ENCODE assay signal across 17 cellular contexts in genomic region chr1:37448691-37449417, GRCh38. TPM values are rescaled to one million over a fixed set of nuclear protein-coding genes. Genes with fewer than 3 reads are reported as not detected.
DNase-seq lines count a peak whose midpoint lies in the region; ATAC-seq and TF ChIP-seq lines count a peak whose summit lies in the region.
"Had no signal": no experiment of that assay in that cellular context is flagged by ENCODE, and none has a peak within 500 bp of the region (broad histone marks: within the 10 kb centered on the region; RNA-seq: fewer than 3 reads in every experiment).

No MANE protein-coding gene starts in this region.

- no TSS peak for BruUV-seq in MCF 10A (replicated peaks; lab: Mats Ljungman, UMichigan)

- no peaks in the 10 kb centered on the region; a peak in 1 of 5 replicates for H3K9me3 Mint-ChIP-seq in H9
- no peaks in the 10 kb centered on the region for H3K9me3 Mint-ChIP-seq in MCF 10A (ENCODE audit: unreplicated experiment)
- H3K9me3 Mint-ChIP-seq: activated naive CD8-positive, alpha-beta T cell treated with anti-CD3 and anti-CD28 coated beads, Interleukin-2, amount 10 ng/mL, durations not matched to agents 7 days and 5 days; activated T-cell treated with anti-CD3 and anti-CD28 coated beads, Interleukin-2, amount 50 U/mL, for 24 hours; effector memory CD8-positive, alpha-beta T cell had no signal

- H2BK15ac ChIP-seq in H9 (ENCODE audit: low read depth, low read length), result no peak overlapping the region

- no peak overlapping the region for H2BK20ac ChIP-seq in H9 (ENCODE audit: low read depth, low read length, poor library complexity, severe bottlenecking)

- no peak overlapping the region for H3K14ac ChIP-seq in H9 (ENCODE audit: insufficient read depth, low read length)

- H4K5ac ChIP-seq in H9 (ENCODE audit: insufficient read length, low read depth, low read length), result no peak overlapping the region

- no peak overlapping the region for H2BK120ac ChIP-seq in H9 (ENCODE audit: low read depth, low read length, poor library complexity, severe bottlenecking)

- H3K27ac Mint-ChIP-seq in H9 (peak overlapping the region in 1 of 3 experiments; percentile 79; a peak in 1 of 7 replicates), MCF 10A (ENCODE audit: low read depth, unreplicated experiment) (no peak overlapping the region)
- H3K27ac Mint-ChIP-seq: activated T-cell treated with anti-CD3 and anti-CD28 coated beads, Interleukin-2, amount 50 U/mL, for 24 hours; effector memory CD8-positive, alpha-beta T cell had no signal

- CTCF ChIA-PET in MCF 10A (lab: Yijun Ruan, JAX), result interaction anchor here (0.6 to 12.3 kb wide), 15 partner anchors 8 to 873 kb away, joined by 3 to 234 read pairs (median 4); partner anchors contain the start of gene ZC3H12A
- CTCF ChIA-PET in GM10248 (lab: Yijun Ruan, JAX), result interaction anchor here (1.4 to 5.3 kb wide), 3 partner anchors 14 to 933 kb away, joined by 3 to 38 read pairs (median 18); no protein-coding TSS in a partner anchor

- H3K27me3 Mint-ChIP-seq in H9 (ENCODE audit: low read depth), result peaks cover 13% of the 10 kb centered on the region
- no peaks in the 10 kb centered on the region for H3K27me3 Mint-ChIP-seq in MCF 10A (ENCODE audit: insufficient read depth, unreplicated experiment)

- H3K4me3 Mint-ChIP-seq in H9, result no peak overlapping the region; a peak in 1 of 5 replicates
- no peak overlapping the region for H3K4me3 Mint-ChIP-seq in MCF 10A (ENCODE audit: unreplicated experiment)
- H3K4me3 Mint-ChIP-seq: activated naive CD8-positive, alpha-beta T cell treated with anti-CD3 and anti-CD28 coated beads, Interleukin-2, amount 10 ng/mL, durations not matched to agents 7 days and 5 days; activated T-cell treated with anti-CD3 and anti-CD28 coated beads, Interleukin-2, amount 50 U/mL, for 24 hours; effector memory CD8-positive, alpha-beta T cell had no signal

- no peaks in the 10 kb centered on the region for H3K79me2 ChIP-seq in H9 (ENCODE audit: insufficient read depth, low read length)

- H3K36me3 Mint-ChIP-seq in H9 (ENCODE audit: insufficient read depth in 1 of 3, low read depth in 3 of 3) (no peaks in the 10 kb centered on the region), MCF 10A (ENCODE audit: insufficient read depth, unreplicated experiment) (peaks cover 6% of the 10 kb centered on the region)
- H3K36me3 Mint-ChIP-seq: activated naive CD8-positive, alpha-beta T cell treated with anti-CD3 and anti-CD28 coated beads, Interleukin-2, amount 10 ng/mL, durations not matched to agents 7 days and 5 days had no signal

- H3K23me2 ChIP-seq in H9 (ENCODE audit: insufficient read length, low read depth, low read length, poor library complexity, severe bottlenecking), result no peaks in the 10 kb centered on the region

- intact Hi-C loops in MCF 10A (cut with micrococcal nuclease), result no loop called here

- H2AFZ ChIP-seq in H9 (ENCODE audit: low read length), result no peak overlapping the region

- no peak for ATAC-seq in HG02981 (IDR thresholded peaks at IDR 0.05; ENCODE audit: unreplicated experiment)
- ATAC-seq: effector memory CD8-positive, alpha-beta T cell had no signal

- no CpG with 5 or more reads among the region's 15 CpGs for WGBS in H9 (ENCODE audit: extremely low coverage, insufficient read length, low lambda C conversion rate)

- H3K56ac ChIP-seq in H9 (ENCODE audit: insufficient read length, low read depth, low read length), result no peak overlapping the region

- H4K8ac ChIP-seq in H9 (replicated peaks; ENCODE audit: insufficient read length, low read depth, low read length), result no peak overlapping the region

- no peaks in the 10 kb centered on the region for H3K79me1 ChIP-seq in H9 (ENCODE audit: insufficient read depth, low read depth, low read length, poor library complexity, severe bottlenecking)

- H3K4me1 ChIP-seq in H9 (ENCODE audit: insufficient read depth, low read length), result peaks cover 13% of the 10 kb centered on the region; the same call in 1 of the 2 replicates

- no peak overlapping the region for H4K91ac ChIP-seq in H9 (ENCODE audit: insufficient read length, low read depth, low read length)

- no peak overlapping the region for H3K23ac ChIP-seq in H9 (ENCODE audit: insufficient read length, low read depth, low read length)

- H3K4me1 Mint-ChIP-seq in H9 (peaks cover 34 to 46% of the 10 kb centered on the region in 2 experiments), MCF 10A (ENCODE audit: insufficient read depth, unreplicated experiment) (peaks cover 5% of the 10 kb centered on the region)

- H4K20me1 ChIP-seq in H9 (ENCODE audit: control insufficient read depth, insufficient read depth, insufficient read length), result no peaks in the 10 kb centered on the region
- H4K20me1 ChIP-seq: BLaER1 had no signal

- H3K9ac ChIP-seq in H9 (ENCODE audit: extremely low read depth, insufficient read length, low read length), result no peak overlapping the region
- H3K9ac ChIP-seq: BLaER1, KMS-11 had no signal

- no peak for TF ChIP-seq CTCF in C4-2B (conservative IDR thresholded peaks at IDR 0.05)
- TF ChIP-seq CTCF in H9 (conservative IDR thresholded peaks at IDR 0.05), result no peak
- TF ChIP-seq CTCF in MCF 10A (IDR thresholded peaks at IDR 0.05; ENCODE audit: unreplicated experiment), result no peak
- TF ChIP-seq CTCF in GM10248 (IDR thresholded peaks at IDR 0.05; ENCODE audit: control extremely low read depth, extremely low read depth, low read depth, missing control alignments), result no peak

- no peak overlapping the region for H2BK5ac ChIP-seq in H9 (ENCODE audit: insufficient read length, low read length)

- H2BK12ac ChIP-seq in H9 (ENCODE audit: insufficient read length, low read depth, low read length), result no peak overlapping the region

- no peak for DNase-seq in H9
- DNase-seq in MCF 10A (ENCODE audit: unreplicated experiment), result peak; percentile 90
- peak; percentile 36 for DNase-seq in kidney tubule cell (ENCODE audit: low spot score)
- DNase-seq in GM10248 (ENCODE audit: extremely low spot score), result no peak
- no peak for DNase-seq in NCI-H146 treated with DMSO at 0.1 percent for 48 hours (lab: John Stamatoyannopoulos, UW; ENCODE audit: unreplicated experiment)
- DNase-seq: activated naive CD8-positive, alpha-beta T cell treated with anti-CD3 and anti-CD28 coated beads, Interleukin-2, amount 10 ng/mL, durations not matched to agents 7 days and 5 days; activated T-cell treated with anti-CD3 and anti-CD28 coated beads, Interleukin-2, amount 50 U/mL, for 24 hours; central memory CD4-positive, alpha-beta T cell; effector memory CD8-positive, alpha-beta T cell; glutamatergic neuron; stimulated activated CD4-positive, alpha-beta T cell treated with anti-CD3 and anti-CD28 coated beads, Interleukin-4, amount 100 ng/mL, for 4 hours had no signal

- no peak overlapping the region for H3K4ac ChIP-seq in H9 (ENCODE audit: low read depth, low read length)

- no peak overlapping the region for H2AK5ac ChIP-seq in H9 (ENCODE audit: insufficient read length, low read length)

- H3K27me3 ChIP-seq in H9 (ENCODE audit: insufficient read depth, low read length), result no peaks in the 10 kb centered on the region
- H3K27me3 ChIP-seq: BLaER1 had no signal

- no peak overlapping the region for H3K18ac ChIP-seq in H9 (ENCODE audit: insufficient read length, low read depth, low read length)

- H3K9me3 ChIP-seq in H9 (ENCODE audit: control insufficient read depth, low read depth, low read length), result no peaks in the 10 kb centered on the region
- H3K9me3 ChIP-seq: BLaER1 had no signal

- POLR2A ChIA-PET in MCF 10A (lab: Yijun Ruan, JAX), result interaction anchor here (0.8 to 1.2 kb wide), 4 partner anchors 27 to 413 kb away, joined by 3 to 4 read pairs (median 3); no protein-coding TSS in a partner anchor
- POLR2A ChIA-PET in GM10248 (lab: Yijun Ruan, JAX), result no interaction called here

- H3K27ac ChIP-seq in C4-2B (peak overlapping the region; percentile 60; the same call in 1 of the 2 replicates), H9 (ENCODE audit: insufficient read length, low read depth, low read length) (no peak overlapping the region)
- H3K27ac ChIP-seq: BLaER1, HL-60, KMS-11, SK-N-MC had no signal

- no peak overlapping the region for H3T11ph ChIP-seq in H9 (ENCODE audit: low read length)

- peak overlapping the region; percentile 10 for H3K4me2 ChIP-seq in H9 (ENCODE audit: insufficient read depth, insufficient read length, low read length)
- H3K4me2 ChIP-seq: KMS-11 had no signal

RNA-seq across cellular contexts. Expression of gene ZC3H12A, which starts 25.5 kb away (rescaled TPM):
- total RNA-seq in H9 (2021) (6.7 and 6.8 TPM in 2 replicates), MCF 10A (2022) (37.2 and 51.4 TPM in 2 replicates)

Comparison
In these comparisons a context has a peak if more than half of its experiments do, and no peak if none do; other contexts are left out.
1. DNase-seq: peak in MCF 10A (single experiment) and kidney tubule cell (single experiment); none in H9 (single experiment), GM10248 (single experiment) and NCI-H146 treated with DMSO at 0.1 percent for 48 hours (single experiment).